Comparison of ENCODE assay signal across 1 cellular context in genomic region chr11:8652140-8652539, GRCh38.
TF ChIP-seq lines count a peak whose summit lies in the region.

No MANE protein-coding gene starts in this region.

TF ChIP-seq in H1, 55 proteins besides CTCF, POLR2A, EP300 and RAD21 (continued from another document):
- TF ChIP-seq NRF1 (IDR thresholded peaks at IDR 0.05; ENCODE audit: low read depth, low read length) (no peak), CBX5 (IDR thresholded peaks at IDR 0.05; ENCODE audit: low read depth, low read length) (no peak), SIN3A (conservative IDR thresholded peaks at IDR 0.05 in 1 of 2, IDR thresholded peaks at IDR 0.05 in 1 of 2; ENCODE audit: low read depth in 1 of 2, low read length in 2 of 2) (no peak), ZNF274 (IDR thresholded peaks at IDR 0.05; ENCODE audit: borderline replicate concordance, extremely low read depth, low read length) (no peak), HDAC2 (IDR thresholded peaks at IDR 0.05; ENCODE audit: borderline replicate concordance in 1 of 2, low read depth in 2 of 2, low read length in 2 of 2) (no peak), RFX5 (IDR thresholded peaks at IDR 0.05; ENCODE audit: borderline replicate concordance, low read depth, low read length) (no peak)
